Comparison of ENCODE assay signal across 24 cellular contexts in the genomic region with DNA sequence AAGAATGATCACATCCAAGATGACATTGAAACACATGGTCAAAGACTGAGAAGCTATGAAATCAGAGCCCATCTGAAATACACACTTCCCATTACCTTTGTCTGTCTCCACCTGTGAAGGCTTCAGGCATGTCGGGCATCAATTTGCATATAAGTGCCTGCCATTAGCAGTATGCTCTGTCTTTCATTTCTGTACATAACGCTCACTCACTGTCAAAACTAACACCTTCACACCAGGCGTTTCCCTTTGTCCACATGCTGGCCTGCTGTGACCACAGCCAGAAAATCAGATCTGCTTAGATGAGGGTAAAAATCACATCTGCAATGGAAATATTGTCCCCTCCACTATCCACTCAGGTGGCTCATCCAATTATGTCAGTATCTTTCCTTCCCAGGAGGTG.
"Had no signal": no experiment of that assay in that cellular context is flagged by ENCODE, and none has a peak within 500 bp of the region (broad histone marks: within the 10 kb centered on the region; RNA-seq: fewer than 3 reads in every experiment).

No MANE protein-coding gene starts in this region.

- H3K27me3 ChIP-seq: neural progenitor cell, ovary, right lobe of liver, sigmoid colon, stomach, thyroid gland, tibial nerve, upper lobe of left lung, vagina had no signal

- H2AFZ ChIP-seq: neural progenitor cell, parathyroid adenoma had no signal

- H3K9ac ChIP-seq: neural progenitor cell, parathyroid adenoma had no signal

- H3K79me2 ChIP-seq: parathyroid adenoma had no signal

- H3K27ac ChIP-seq: neural progenitor cell, ovary, parathyroid adenoma, psoas muscle, right lobe of liver, sigmoid colon, stomach, thoracic aorta, thyroid gland, tibial nerve, upper lobe of left lung, vagina had no signal

- H3K36me3 ChIP-seq: neural progenitor cell, ovary, right lobe of liver, sigmoid colon, stomach, thoracic aorta, thyroid gland, tibial nerve, upper lobe of left lung, vagina had no signal

- DNase-seq: nephron progenitor cell; occipital lobe; ovary; posterior cingulate gyrus; psoas muscle; right cardiac atrium; right lobe of liver; sigmoid colon; small intestine; stimulated activated CD4-positive, alpha-beta T cell treated with anti-CD3 and anti-CD28 coated beads, Interleukin-15, amount 100 ng/mL, for 24 hours; stimulated activated CD4-positive, alpha-beta T cell treated with anti-CD3 and anti-CD28 coated beads, Interleukin-2, amount 100 ng/mL, for 24 hours; stimulated activated CD4-positive, alpha-beta T cell treated with anti-CD3 and anti-CD28 coated beads, Interleukin-2, amount 100 ng/mL, for 48 hours; stimulated activated CD4-positive, alpha-beta T cell treated with anti-CD3 and anti-CD28 coated beads, Interleukin-4, amount 100 ng/mL, for 24 hours; stimulated activated naive B cell treated with anti-CD40 and anti-IgM and Interleukin-4, amounts not matched to agents 10 μg/mL and 1 μg/mL and 100 μg/mL, for 72 hours; stimulated activated naive CD4-positive, alpha-beta T cell treated with Interleukin-2 at 50 U/mL for 16 hours; stomach; thyroid gland; trophoblast cell; upper lobe of left lung had no signal

- H3K4me2 ChIP-seq: neural progenitor cell had no signal

- H3K4me3 ChIP-seq: neural progenitor cell, ovary, psoas muscle, right lobe of liver, sigmoid colon, stomach, thoracic aorta, thyroid gland, tibial nerve, upper lobe of left lung, vagina had no signal

- H3K9me3 ChIP-seq: ovary, psoas muscle, right lobe of liver, thoracic aorta, thyroid gland, vagina had no signal
